17 cellular contexts compared by ENCODE assay signal in genomic region chr17:74224959-74225725, GRCh38. TPM values are rescaled to one million over a fixed set of nuclear protein-coding genes. Genes with fewer than 3 reads are reported as not detected.
DNase-seq lines count a peak whose midpoint lies in the region; ATAC-seq, FAIRE-seq and TF ChIP-seq lines count a peak whose summit lies in the region.
"Had no signal": no experiment of that assay in that cellular context is flagged by ENCODE, and none has a peak within 500 bp of the region (broad histone marks: within the 10 kb centered on the region; RNA-seq: fewer than 3 reads in every experiment).

No MANE protein-coding gene starts in this region.

- DNase-seq in bronchial epithelial cell (ENCODE audit: low read depth) (no peak), RKO (ENCODE audit: low spot score) (no peak), WTC11 (ENCODE audit: low spot score) (no peak)
- no peak for DNase-seq in stimulated activated effector memory CD8-positive, alpha-beta T cell treated with anti-CD3 and anti-CD28 coated beads, Interleukin-12 subunit alpha, Interleukin-12 subunit beta, amount 100 ng/mL, for 72 hours (ENCODE audit: low spot score in 2 of 2)
- no peak for DNase-seq in activated CD4-positive, CD25-positive, alpha-beta regulatory T cell treated with anti-CD3 and anti-CD28 coated beads, Interleukin-2, amount 50 U/mL, for 72 hours
- DNase-seq: ACHN; CD4-positive, CD25-positive, alpha-beta regulatory T cell; DMS53; GF-D8; HCEC 1CT had no signal

- no peaks in the 10 kb centered on the region for H3K9me3 ChIP-seq in HEK293 (ENCODE audit: control insufficient read depth, insufficient read depth, low read depth, low read length)
- H3K9me3 ChIP-seq: BLaER1 treated with 17β-estradiol and CSF1 and Interleukin-3, amounts not matched to agents 10 nM and 100 nM had no signal

- H3K4me3 ChIP-seq in HEK293 (ENCODE audit: low read depth, low read length) (no peak overlapping the region), bronchial epithelial cell (ENCODE audit: low read depth, low read length) (no peak overlapping the region)
- H3K4me3 ChIP-seq: BLaER1 treated with 17β-estradiol and CSF1 and Interleukin-3, amounts not matched to agents 10 nM and 100 nM had no signal

- ATAC-seq in stimulated activated effector memory CD8-positive, alpha-beta T cell treated with anti-CD3 and anti-CD28 coated beads, Interleukin-12 subunit alpha, Interleukin-12 subunit beta, amount 100 ng/mL, for 72 hours, result no peak
- no peak for ATAC-seq in WTC11

- H3K36me3 Mint-ChIP-seq in stimulated activated effector memory CD8-positive, alpha-beta T cell treated with anti-CD3 and anti-CD28 coated beads, Interleukin-12 subunit alpha, Interleukin-12 subunit beta, amount 100 ng/mL, for 72 hours, result peaks cover 19% of the 10 kb centered on the region
- H3K36me3 Mint-ChIP-seq in WTC11, result no peaks in the 10 kb centered on the region

- no peak overlapping the region for H3K4me3 Mint-ChIP-seq in stimulated activated effector memory CD8-positive, alpha-beta T cell treated with anti-CD3 and anti-CD28 coated beads, Interleukin-12 subunit alpha, Interleukin-12 subunit beta, amount 100 ng/mL, for 72 hours
- no peak overlapping the region for H3K4me3 Mint-ChIP-seq in WTC11

- no peak for TF ChIP-seq CTCF in HEK293 (tag by site-specific recombination; IDR thresholded peaks at IDR 0.05)
- TF ChIP-seq CTCF in bronchial epithelial cell (IDR thresholded peaks at IDR 0.05; ENCODE audit: insufficient read depth, low read length, severe bottlenecking), result no peak
- TF ChIP-seq CTCF in WTC11 (IDR thresholded peaks at IDR 0.05), result no peak

- H3K4me1 ChIP-seq in HEK293 (ENCODE audit: control insufficient read depth, insufficient read depth, low read length), result no peaks in the 10 kb centered on the region

- H3K9me3 Mint-ChIP-seq in stimulated activated effector memory CD8-positive, alpha-beta T cell treated with anti-CD3 and anti-CD28 coated beads, Interleukin-12 subunit alpha, Interleukin-12 subunit beta, amount 100 ng/mL, for 72 hours, result no peaks in the 10 kb centered on the region
- H3K9me3 Mint-ChIP-seq in WTC11, result no peaks in the 10 kb centered on the region

- no peaks in the 10 kb centered on the region for H3K27me3 Mint-ChIP-seq in WTC11 (ENCODE audit: low read depth)
- H3K27me3 Mint-ChIP-seq: CD4-positive, CD25-positive, alpha-beta regulatory T cell had no signal

- peaks cover 11% of the 10 kb centered on the region for H3K4me1 Mint-ChIP-seq in stimulated activated effector memory CD8-positive, alpha-beta T cell treated with anti-CD3 and anti-CD28 coated beads, Interleukin-12 subunit alpha, Interleukin-12 subunit beta, amount 100 ng/mL, for 72 hours
- no peaks in the 10 kb centered on the region for H3K4me1 Mint-ChIP-seq in WTC11

- H3K27ac Mint-ChIP-seq in stimulated activated effector memory CD8-positive, alpha-beta T cell treated with anti-CD3 and anti-CD28 coated beads, Interleukin-12 subunit alpha, Interleukin-12 subunit beta, amount 100 ng/mL, for 72 hours, result peak overlapping the region; percentile 77
- H3K27ac Mint-ChIP-seq in WTC11, result no peak overlapping the region

- H3K27ac ChIP-seq in HEK293 (ENCODE audit: extremely low read depth, low read depth, low read length) (no peak overlapping the region), layer of hippocampus (ENCODE audit: low read depth, low read length) (peak overlapping the region; percentile 12)
- H3K27ac ChIP-seq: BLaER1 treated with 17β-estradiol and CSF1 and Interleukin-3, amounts not matched to agents 10 nM and 100 nM; HL-60 had no signal

- H3K36me3 ChIP-seq in HEK293 (ENCODE audit: control insufficient read depth in 2 of 2, insufficient read depth in 1 of 2, low read length in 2 of 2), result peaks cover 0 to 8% of the 10 kb centered on the region in 2 experiments; a peak in 1 of 3 replicates
- H3K36me3 ChIP-seq in bronchial epithelial cell (ENCODE audit: control insufficient read depth, insufficient read depth, low read length), result no peaks in the 10 kb centered on the region

- POLR2A ChIA-PET in HEK293 (lab: Yijun Ruan, JAX) (no interaction called here), WTC11 (lab: Charles Lee) (interaction anchor here (0.7 kb wide), 1 partner anchor 14 kb away, joined by 5 read pairs; no protein-coding TSS in a partner anchor)

- H3K27me3 ChIP-seq in bronchial epithelial cell (ENCODE audit: control insufficient read depth, insufficient read depth, low read length), result no peaks in the 10 kb centered on the region
- no peaks in the 10 kb centered on the region for H3K27me3 ChIP-seq in layer of hippocampus (ENCODE audit: control insufficient read depth, insufficient read depth, low read length)
- H3K27me3 ChIP-seq: BLaER1 treated with 17β-estradiol and CSF1 and Interleukin-3, amounts not matched to agents 10 nM and 100 nM had no signal

- FAIRE-seq in bronchial epithelial cell (lab: Jason Lieb, UNC), result peak; percentile 91
- FAIRE-seq: GM19239 had no signal

- CTCF ChIA-PET in HEK293 (lab: Yijun Ruan, JAX) (interaction anchor here (0.7 to 1.1 kb wide), 3 partner anchors 12 to 232 kb away, joined by 3 to 5 read pairs (median 3); partner anchors contain the start of gene TTYH2), WTC11 (lab: Charles Lee) (interaction anchor here (1.0 to 1.7 kb wide), 4 partner anchors 12 to 341 kb away, joined by 3 to 4 read pairs (median 4); partner anchors contain the start of gene TTYH2)

TF ChIP-seq in HEK293, 187 proteins besides CTCF, POLR2A, EP300 and RAD21 (continues in another document):
- TF ChIP-seq ZNF423 (tag by site-specific recombination; IDR thresholded peaks at IDR 0.05), result no peak
- TF ChIP-seq MEIS1 (CRISPR knock-in tag; IDR thresholded peaks at IDR 0.05; ENCODE audit: borderline replicate concordance), result no peak
- TF ChIP-seq ZNF623 (tag by site-specific recombination; IDR thresholded peaks at IDR 0.05), result peak; percentile 79
- no peak for TF ChIP-seq ZSCAN18 (tag by site-specific recombination; IDR thresholded peaks at IDR 0.05)

TF ChIP-seq in WTC11, 78 proteins besides CTCF, POLR2A, EP300 and RAD21:
- no peak for TF ChIP-seq ZMAT4 (CRISPR knock-in tag; IDR thresholded peaks at IDR 0.05)
- TF ChIP-seq CDX4 (CRISPR knock-in tag; IDR thresholded peaks at IDR 0.05; ENCODE audit: borderline replicate concordance), result no peak
- TF ChIP-seq FOXP1 (CRISPR knock-in tag; IDR thresholded peaks at IDR 0.05; ENCODE audit: borderline replicate concordance), result no peak
- no peak for TF ChIP-seq STAT6 (CRISPR knock-in tag; conservative IDR thresholded peaks at IDR 0.05; ENCODE audit: low read depth)
- no peak for TF ChIP-seq RORB (CRISPR knock-in tag; IDR thresholded peaks at IDR 0.05)
- no peak for TF ChIP-seq NR2C2 (CRISPR knock-in tag; IDR thresholded peaks at IDR 0.05)
- TF ChIP-seq NR1H2 (CRISPR knock-in tag; IDR thresholded peaks at IDR 0.05), result no peak
- no peak for TF ChIP-seq SMAD3 (CRISPR knock-in tag; IDR thresholded peaks at IDR 0.05; ENCODE audit: borderline replicate concordance)
- TF ChIP-seq ESRRA (CRISPR knock-in tag; IDR thresholded peaks at IDR 0.05; ENCODE audit: borderline replicate concordance), result no peak

RNA-seq across cellular contexts. Expression of gene TTYH2, which starts 11.8 kb away (rescaled TPM):
- total RNA-seq in bronchial epithelial cell, result 1.3 and 2.4 TPM in 2 replicates
- total RNA-seq in WTC11 (2021), result 3.5 to 5.1 TPM (median 4.5 TPM) in 3 replicates

RNA-seq across cellular contexts. Expression of gene RPL38, which starts 21.7 kb away (rescaled TPM):
- total RNA-seq in bronchial epithelial cell (436 and 2,898 TPM in 2 replicates), WTC11 (2021) (1,170 to 1,273 TPM (median 1,266 TPM) in 3 replicates)

RNA-seq across cellular contexts. Expression of gene DNAI2, which starts 48.9 kb away (rescaled TPM):
- total RNA-seq in bronchial epithelial cell, result not detected in 2 replicates
- total RNA-seq in WTC11 (2021), result 0.21 to 0.26 TPM (median 0.23 TPM) in 3 replicates
- total RNA-seq: A172, H4 had no signal
